In genomic region chr3:50165388-50166308, GRCh38 we compare ENCODE assay signal across 9 cellular contexts. TPM values are rescaled to one million over a fixed set of nuclear protein-coding genes. Genes with fewer than 3 reads are reported as not detected.
DNase-seq lines count a peak whose midpoint lies in the region; ATAC-seq and TF ChIP-seq lines count a peak whose summit lies in the region.
"Had no signal": no experiment of that assay in that cellular context is flagged by ENCODE, and none has a peak within 500 bp of the region (broad histone marks: within the 10 kb centered on the region; RNA-seq: fewer than 3 reads in every experiment).

No MANE protein-coding gene starts in this region.

- TF ChIP-seq CTCF in HEK293 (tag by site-specific recombination; IDR thresholded peaks at IDR 0.05) (no peak), colonic mucosa (IDR thresholded peaks at IDR 0.05) (no peak)

- H3K36me3 ChIP-seq in HEK293 (ENCODE audit: control insufficient read depth in 2 of 2, insufficient read depth in 1 of 2, low read length in 2 of 2): peaks cover 0 to 48% of the 10 kb centered on the region in 2 experiments; a peak in 1 of 3 replicates
- no peaks in the 10 kb centered on the region for H3K36me3 ChIP-seq in colonic mucosa
- H3K36me3 ChIP-seq in stomach smooth muscle (ENCODE audit: control insufficient read depth in 2 of 2, insufficient read depth in 2 of 2, low read length in 2 of 2): no peaks in the 10 kb centered on the region

- H3K27me3 ChIP-seq in colonic mucosa: no peaks in the 10 kb centered on the region
- H3K27me3 ChIP-seq in stomach smooth muscle (ENCODE audit: control insufficient read depth in 1 of 2, insufficient read depth in 2 of 2, low read length in 2 of 2): no peaks in the 10 kb centered on the region

- H3K4me1 ChIP-seq in HEK293 (ENCODE audit: control insufficient read depth, insufficient read depth, low read length) (peaks cover 10% of the 10 kb centered on the region), colonic mucosa (peaks cover 23% of the 10 kb centered on the region), stomach smooth muscle (ENCODE audit: control insufficient read depth, insufficient read depth, low read length) (peaks cover 93% of the 10 kb centered on the region)

- POLR2A ChIA-PET in HEK293 (lab: Yijun Ruan, JAX): no interaction called here

- intact Hi-C loops in colonic mucosa (cut with DNase I) (no loop called here), left colon (cut with DNase I, micrococcal nuclease) (no loop called here)

- H3K9ac ChIP-seq in colonic mucosa (ENCODE audit: low read depth in 2 of 2, low read length in 2 of 2): peak overlapping the region; percentile 24 to 51
- peak overlapping the region; percentile 51 to 56 for H3K9ac ChIP-seq in stomach smooth muscle (ENCODE audit: low read length in 2 of 2)

- no peak overlapping the region for H3K27ac ChIP-seq in HEK293 (ENCODE audit: extremely low read depth, low read depth, low read length)
- no peak overlapping the region for H3K27ac ChIP-seq in colonic mucosa
- H3K27ac ChIP-seq in stomach smooth muscle (ENCODE audit: low read length): peak overlapping the region; percentile 89
- H3K27ac ChIP-seq: HL-60 had no signal

- CTCF ChIA-PET in HEK293 (lab: Yijun Ruan, JAX): interaction anchor here (0.6 to 2.0 kb wide), 4 partner anchors 23 to 60 kb away, joined by 3 to 5 read pairs (median 4); no protein-coding TSS in a partner anchor

- DNase-seq in colonic mucosa: no peak
- DNase-seq in left colon: no peak
- no peak for DNase-seq in NCI-H748 treated with DMSO at 0.1 percent for 48 hours (lab: John Stamatoyannopoulos, UW)
- DNase-seq in NCI-H2196 (lab: John Stamatoyannopoulos, UW; ENCODE audit: unreplicated experiment): no peak
- DNase-seq in GF-D8 (lab: John Stamatoyannopoulos, UW): no peak
- no peak for DNase-seq in activated CD4-positive, CD25-positive, alpha-beta regulatory T cell (lab: John Stamatoyannopoulos, UW)

- no peaks in the 10 kb centered on the region for H3K9me3 ChIP-seq in HEK293 (ENCODE audit: control insufficient read depth, insufficient read depth, low read depth, low read length)
- H3K9me3 ChIP-seq in colonic mucosa: no peaks in the 10 kb centered on the region
- no peaks in the 10 kb centered on the region for H3K9me3 ChIP-seq in stomach smooth muscle (ENCODE audit: control insufficient read depth in 2 of 2, low read length in 2 of 2)

- ATAC-seq in left colon: peak; percentile 12

- H3K4me3 ChIP-seq in HEK293 (ENCODE audit: low read depth, low read length): no peak overlapping the region
- no peak overlapping the region for H3K4me3 ChIP-seq in colonic mucosa
- peak overlapping the region in 1 of 2 donors; percentile 59 for H3K4me3 ChIP-seq in stomach smooth muscle (ENCODE audit: low read length in 2 of 2)

TF ChIP-seq in HEK293, 187 proteins besides CTCF, POLR2A, EP300 and RAD21:
- peak; percentile 48; the same call in 1 of the 2 replicates for TF ChIP-seq ZNF398 (tag by site-specific recombination; IDR thresholded peaks at IDR 0.05)
- TF ChIP-seq ZBTB17 (tag by site-specific recombination; IDR thresholded peaks at IDR 0.05): 0 out of 2 replicates have a peak, but pooled peaks have one; percentile 26
- TF ChIP-seq ZNF558 (tag by site-specific recombination; IDR thresholded peaks at IDR 0.05): no peak
- peak; percentile 31; the same call in 1 of the 2 replicates for TF ChIP-seq IKZF3 (tag by site-specific recombination; IDR thresholded peaks at IDR 0.05)
- peak; percentile 80; the same call in 1 of the 2 replicates for TF ChIP-seq ZNF600 (tag by site-specific recombination; IDR thresholded peaks at IDR 0.05)
- no peak for TF ChIP-seq ZFP3 (tag by site-specific recombination; IDR thresholded peaks at IDR 0.05; ENCODE audit: low read depth)
- no peak for TF ChIP-seq MYNN (tag by site-specific recombination; IDR thresholded peaks at IDR 0.05; ENCODE audit: borderline replicate concordance)
- no peak for TF ChIP-seq ZNF391 (tag by site-specific recombination; IDR thresholded peaks at IDR 0.05; ENCODE audit: borderline replicate concordance, low read depth)

RNA-seq across cellular contexts. Expression of gene SEMA3F, which starts 10.5 kb away (rescaled TPM):
- total RNA-seq in colonic mucosa: 10 to 100 TPM; 14.7 to 24.0 TPM
- 10 to 100 TPM; 11.5 to 12.1 TPM for total RNA-seq in left colon

RNA-seq across cellular contexts. Expression of gene GNAT1, which starts 25.8 kb away (rescaled TPM):
- total RNA-seq in colonic mucosa: not detected
- total RNA-seq in left colon: not detected

RNA-seq across cellular contexts. Expression of gene SLC38A3, which starts 39.4 kb away (rescaled TPM):
- total RNA-seq in colonic mucosa (under 1 TPM; 0.24 to 0.40 TPM), left colon (not detected)
